8 cellular contexts compared by ENCODE assay signal in genomic region chr17:9021158-9021984, GRCh38. TPM values are rescaled to one million over a fixed set of nuclear protein-coding genes. Genes with fewer than 3 reads are reported as not detected.
A peak's percentile ranks its signal among the peaks of the same experiment; 100 is the strongest.
DNase-seq lines count a peak whose midpoint lies in the region; ATAC-seq and TF ChIP-seq lines count a peak whose summit lies in the region.

Gene NTN1 (plus strand): TSS chr17:9021510. CDS start chr17:9022374, 864 bp downstream.

- peak within 1 kb of the TSS; percentile 87 for H3K4me3 ChIP-seq in Loucy (ENCODE audit: low read length, poor library complexity, severe bottlenecking)

- no peaks in the 10 kb centered on the region for H3K27me3 ChIP-seq in Loucy (ENCODE audit: insufficient read depth, low read length, poor library complexity, severe bottlenecking)

- H3K9ac ChIP-seq in Loucy (ENCODE audit: low read depth, low read length, poor library complexity, severe bottlenecking): peak within 1 kb of the TSS; percentile 87

- H3K4me1 Mint-ChIP-seq in naive B cell: peaks cover 11 to 23% (median 19%) of the 10 kb centered on the region in 3 donors

- H3K36me3 Mint-ChIP-seq in naive B cell: peaks cover 0 to 6% of the 10 kb centered on the region in 2 donors

- peaks cover 41% of the 10 kb centered on the region for H3K4me1 ChIP-seq in Loucy (ENCODE audit: insufficient read depth, low read length, poor library complexity, severe bottlenecking)

- peaks cover 21 to 36% (median 35%) of the 10 kb centered on the region in 3 donors for H3K27me3 Mint-ChIP-seq in naive B cell

- H3F3A ChIP-seq in Loucy (ENCODE audit: low read depth): peaks cover 9% of the 10 kb centered on the region; the same call in 1 of the 2 replicates

- H3K9me2 ChIP-seq in Loucy (replicated peaks; ENCODE audit: low read depth, low read length): no peaks in the 10 kb centered on the region

- H2AFZ ChIP-seq in Loucy (ENCODE audit: low read length): peak within 1 kb of the TSS; percentile 86

- H3K4me3 Mint-ChIP-seq in naive B cell: peak within 1 kb of the TSS; percentile 85 to 95 (median 90)

- H3K36me3 ChIP-seq in Loucy (ENCODE audit: insufficient read depth, low read length): no peaks in the 10 kb centered on the region

- H3K9me3 ChIP-seq in Loucy (ENCODE audit: insufficient read depth, low read depth, low read length): no peaks in the 10 kb centered on the region

- H3K27ac Mint-ChIP-seq in naive B cell: peak within 1 kb of the TSS in 4 of 6 donors; percentile 71 to 96 (median 84)

- no peaks in the 10 kb centered on the region for H4K20me1 ChIP-seq in Loucy (ENCODE audit: insufficient read depth, low read length, poor library complexity, severe bottlenecking)

- H3K79me2 ChIP-seq in Loucy (ENCODE audit: insufficient read depth, low read length): no peaks in the 10 kb centered on the region; the same call in 1 of the 2 replicates

- peak; percentile 17 for DNase-seq in Ammon's horn (ENCODE audit: low spot score)
- peak; percentile 93 for DNase-seq in GM20000 (ENCODE audit: low spot score)
- peak; percentile 75 for DNase-seq in activated CD8-positive, alpha-beta memory T cell treated with anti-CD3 and anti-CD28 coated beads, Interleukin-2, amount 50 U/mL, for 48 hours
- DNase-seq in naive B cell: peak; percentile 76
- DNase-seq in stimulated activated naive CD8-positive, alpha-beta T cell treated with anti-CD3 and anti-CD28 coated beads, Interleukin-15, Interleukin-2, amounts not matched to agents 100 U/mL and 50 U/mL, for 24 hours: peak; percentile 71
- DNase-seq in hepatic stellate cell (ENCODE audit: low spot score): no peak

- TF ChIP-seq CTCF in GM20000 (IDR thresholded peaks at IDR 0.05; ENCODE audit: extremely low read depth, missing control alignments) (no peak), Loucy (conservative IDR thresholded peaks at IDR 0.05; ENCODE audit: low read length) (no peak)

- peak within 1 kb of the TSS; percentile 88 for H3K4me2 ChIP-seq in Loucy (ENCODE audit: low read depth, low read length, poor library complexity, severe bottlenecking)

- peak; percentile 69 for ATAC-seq in esophagus mucosa
- peak; percentile 86 for ATAC-seq in naive B cell (ENCODE audit: low read depth in 2 of 2)
- peak; percentile 84 for ATAC-seq in stimulated activated naive CD8-positive, alpha-beta T cell treated with anti-CD3 and anti-CD28 coated beads, Interleukin-15, Interleukin-2, amounts not matched to agents 100 U/mL and 50 U/mL, for 24 hours

- H3K9me3 Mint-ChIP-seq in naive B cell: no peaks in the 10 kb centered on the region

RNA-seq across cellular contexts. Expression of gene NTN1, which starts in this region (rescaled TPM):
- total RNA-seq in esophagus mucosa: 9.1 TPM
- polyA plus RNA-seq in naive B cell (ENCODE audit: low read depth in 6 of 6): under 1 TPM in 5 of 6 donors, not detected in 1; 0.04 to 0.09 (median 0.06) TPM

Comparison
In these comparisons a context has a peak if more than half of its experiments do, and no peak if none do; other contexts are left out.
1. Peak in DNase-seq and ATAC-seq in naive B cell; RNA of the gene not detected or under 1 TPM.